In genomic region chr12:129325566-129325965, GRCh38 we compare ENCODE assay signal across 21 cellular contexts.
DNase-seq lines count a peak whose midpoint lies in the region; ATAC-seq lines count a peak whose summit lies in the region.
"Had no signal": no experiment of that assay in that cellular context is flagged by ENCODE, and none has a peak within 500 bp of the region (broad histone marks: within the 10 kb centered on the region; RNA-seq: fewer than 3 reads in every experiment).

No MANE protein-coding gene starts in this region.

- H3K36me3 Mint-ChIP-seq in stimulated activated memory B cell treated with anti-CD40 and anti-IgM and Interleukin-4, amounts not matched to agents 10 μg/mL and 1 μg/mL and 100 μg/mL, for 72 hours = no peaks in the 10 kb centered on the region
- H3K36me3 Mint-ChIP-seq: CD14-positive monocyte had no signal

- H3K4me3 Mint-ChIP-seq in stimulated activated memory B cell treated with anti-CD40 and anti-IgM and Interleukin-4, amounts not matched to agents 10 μg/mL and 1 μg/mL and 100 μg/mL, for 72 hours = no peak overlapping the region
- H3K4me3 Mint-ChIP-seq: B cell; CD14-positive monocyte; T-helper 1 cell treated with Interleukin-12 subunit alpha and Interleukin-12 subunit beta and Interleukin-4 antibody, amounts not matched to agents 30 μg/mL and 1 μg/mL, for 36 hours had no signal

- no peaks in the 10 kb centered on the region for H3K27me3 Mint-ChIP-seq in stimulated activated memory B cell treated with anti-CD40 and anti-IgM and Interleukin-4, amounts not matched to agents 10 μg/mL and 1 μg/mL and 100 μg/mL, for 72 hours
- H3K27me3 Mint-ChIP-seq: B cell had no signal

- no peak overlapping the region for H3K27ac Mint-ChIP-seq in stimulated activated memory B cell treated with anti-CD40 and anti-IgM and Interleukin-4, amounts not matched to agents 10 μg/mL and 1 μg/mL and 100 μg/mL, for 72 hours
- H3K27ac Mint-ChIP-seq: B cell; CD14-positive monocyte; T-helper 1 cell treated with Interleukin-12 subunit alpha and Interleukin-12 subunit beta and Interleukin-4 antibody, amounts not matched to agents 30 μg/mL and 1 μg/mL, for 36 hours had no signal

- H3K4me1 Mint-ChIP-seq in stimulated activated memory B cell treated with anti-CD40 and anti-IgM and Interleukin-4, amounts not matched to agents 10 μg/mL and 1 μg/mL and 100 μg/mL, for 72 hours = no peaks in the 10 kb centered on the region
- H3K4me1 Mint-ChIP-seq: B cell, CD14-positive monocyte had no signal

- ATAC-seq in stimulated activated memory B cell treated with anti-CD40 and anti-IgM and Interleukin-4, amounts not matched to agents 10 μg/mL and 1 μg/mL and 100 μg/mL, for 72 hours = peak; percentile 69
- ATAC-seq: A549 had no signal

- no peaks in the 10 kb centered on the region for H3K9me3 Mint-ChIP-seq in stimulated activated memory B cell treated with anti-CD40 and anti-IgM and Interleukin-4, amounts not matched to agents 10 μg/mL and 1 μg/mL and 100 μg/mL, for 72 hours

- DNase-seq in Daoy (ENCODE audit: low read depth) (peak; percentile 59), NCI-H2107 treated with DMSO at 0.1 percent for 48 hours (lab: John Stamatoyannopoulos, UW; ENCODE audit: unreplicated experiment) (peak; percentile 84), astrocyte of the hippocampus (ENCODE audit: low read depth, low spot score) (peak; percentile 20), dermis blood vessel endothelial cell (no peak), GOT3 (lab: John Stamatoyannopoulos, UW) (no peak)
- DNase-seq in activated CD4-positive, alpha-beta T cell treated with anti-CD3 and anti-CD28 coated beads for 48 hours = no peak
- DNase-seq: DMS53, IMR-90, MV-4-11, NCI-H1105 treated with DMSO at 0.1 percent for 48 hours, NCI-H1694, NCI-H2171, NCI-H526 treated with DMSO at 0.1 percent for 48 hours, OCI-M1, RPMI8226, SHP77 had no signal

Comparison
In these comparisons a context has a peak if more than half of its experiments do, and no peak if none do; other contexts are left out.
1. DNase-seq: peak in Daoy (single experiment), NCI-H2107 treated with DMSO at 0.1 percent for 48 hours (single experiment) and astrocyte of the hippocampus (single experiment); none in activated CD4-positive, alpha-beta T cell treated with anti-CD3 and anti-CD28 coated beads for 48 hours (single experiment), dermis blood vessel endothelial cell (single experiment) and GOT3 (single experiment).